ENCODE assay signal across 16 cellular contexts in the genomic region with DNA sequence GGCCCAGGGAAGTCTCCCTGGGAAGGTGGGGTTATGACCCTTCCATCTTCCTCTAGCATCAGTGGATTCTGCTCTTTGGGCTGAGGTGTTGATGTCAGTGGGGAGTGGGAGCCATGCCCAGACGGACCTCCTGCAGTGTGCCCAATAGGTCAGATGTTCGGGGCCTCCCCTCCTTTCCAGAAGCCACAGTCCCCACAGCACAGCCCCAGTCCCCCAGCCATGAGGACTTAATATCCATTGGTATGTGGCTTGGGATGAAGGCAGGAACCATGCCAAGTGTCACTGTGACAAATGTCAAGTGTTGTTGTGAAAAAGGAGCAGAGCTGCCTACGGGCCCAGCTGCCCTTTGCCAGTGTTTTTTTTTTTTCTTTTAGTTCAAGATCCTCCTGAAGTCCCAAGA. TPM values are rescaled to one million over a fixed set of nuclear protein-coding genes. Genes with fewer than 3 reads are reported as not detected.
DNase-seq lines count a peak whose midpoint lies in the region; ATAC-seq and TF ChIP-seq lines count a peak whose summit lies in the region.
"Had no signal": no experiment of that assay in that cellular context is flagged by ENCODE, and none has a peak within 500 bp of the region (broad histone marks: within the 10 kb centered on the region; RNA-seq: fewer than 3 reads in every experiment).

No MANE protein-coding gene starts in this region.

- H3K27me3 ChIP-seq in adipocyte (replicated peaks; ENCODE audit: control insufficient read depth, insufficient read depth, low read length), result no peaks in the 10 kb centered on the region
- H3K27me3 ChIP-seq in upper lobe of right lung, result no peaks in the 10 kb centered on the region
- H3K27me3 ChIP-seq: brain microvascular endothelial cell, esophagus squamous epithelium had no signal

- no peak overlapping the region for H3K4me3 Mint-ChIP-seq in nephron
- H3K4me3 Mint-ChIP-seq: activated naive CD8-positive, alpha-beta T cell had no signal

- H3K9ac ChIP-seq in adipocyte (ENCODE audit: low read length), result peak overlapping the region; percentile 59

- peak overlapping the region in 2 of 3 experiments; percentile 54 to 73 for H3K27ac Mint-ChIP-seq in nephron
- H3K27ac Mint-ChIP-seq: activated naive CD8-positive, alpha-beta T cell had no signal

- no peaks in the 10 kb centered on the region for H3K27me3 Mint-ChIP-seq in nephron (ENCODE audit: low read depth)
- H3K27me3 Mint-ChIP-seq: activated naive CD8-positive, alpha-beta T cell had no signal

- intact Hi-C loops in cardiac septum (cut with DNase I), result no loop called here
- intact Hi-C loops in upper lobe of right lung (cut with DNase I), result no loop called here

- ATAC-seq in upper lobe of right lung (no peak), GM21619 (IDR thresholded peaks at IDR 0.05; ENCODE audit: unreplicated experiment) (no peak)

- peaks cover 62% of the 10 kb centered on the region for H3K4me1 ChIP-seq in adipocyte (ENCODE audit: control insufficient read depth, insufficient read depth, low read length)
- peaks cover 22% of the 10 kb centered on the region for H3K4me1 ChIP-seq in upper lobe of right lung

- peaks cover 43% of the 10 kb centered on the region for H3K4me1 Mint-ChIP-seq in nephron

- H3K36me3 Mint-ChIP-seq in nephron (ENCODE audit: low read depth), result no peaks in the 10 kb centered on the region
- H3K36me3 Mint-ChIP-seq: activated naive CD8-positive, alpha-beta T cell had no signal

- H3K36me3 ChIP-seq in adipocyte (ENCODE audit: control insufficient read depth, insufficient read depth, low read length, severe bottlenecking) (no peaks in the 10 kb centered on the region), upper lobe of right lung (no peaks in the 10 kb centered on the region)
- H3K36me3 ChIP-seq: brain microvascular endothelial cell, esophagus squamous epithelium had no signal

- H3K9me3 ChIP-seq in adipocyte (ENCODE audit: control insufficient read depth, low read length) (no peaks in the 10 kb centered on the region), upper lobe of right lung (no peaks in the 10 kb centered on the region)
- H3K9me3 ChIP-seq: esophagus squamous epithelium had no signal

- TF ChIP-seq CTCF in nephron (IDR thresholded peaks at IDR 0.05; ENCODE audit: unreplicated experiment in 3 of 3) (no peak), upper lobe of right lung (IDR thresholded peaks at IDR 0.05) (no peak)

- H3K9me3 Mint-ChIP-seq in nephron, result no peaks in the 10 kb centered on the region

- no peak for DNase-seq in adipocyte (ENCODE audit: low read depth)
- peak; percentile 76 for DNase-seq in cardiac septum (ENCODE audit: low spot score)
- DNase-seq in upper lobe of right lung, result peak; percentile 40
- no peak for DNase-seq in dermis blood vessel endothelial cell
- no peak for DNase-seq in kidney glomerular epithelial cell (lab: John Stamatoyannopoulos, UW)
- DNase-seq: activated CD4-positive, alpha-beta T cell treated with anti-CD3 and anti-CD28 coated beads, Interleukin-2, amount 50 U/mL, for 1 hour; brain microvascular endothelial cell; esophagus squamous epithelium; NCI-H1694 treated with DMSO at 0.1 percent for 48 hours; stimulated activated CD4-positive, alpha-beta T cell treated with anti-CD3 and anti-CD28 coated beads, Interleukin-15, amount 100 ng/mL, for 24 hours; stimulated activated naive CD4-positive, alpha-beta T cell treated with Interleukin-2 at 50 U/mL for 16 hours; SW 1271 had no signal

- H3K4me3 ChIP-seq in adipocyte (ENCODE audit: low read length) (no peak overlapping the region), upper lobe of right lung (no peak overlapping the region)
- H3K4me3 ChIP-seq: esophagus squamous epithelium had no signal

- H3K27ac ChIP-seq in upper lobe of right lung, result no peak overlapping the region
- H3K27ac ChIP-seq: brain microvascular endothelial cell had no signal

RNA-seq across cellular contexts. Expression of a gene that starts 12.3 kb away (rescaled TPM):
- total RNA-seq in cardiac septum, result 15.3 TPM
- total RNA-seq in upper lobe of right lung, result 27.6 TPM
- 30.5 and 30.9 TPM in 2 replicates for total RNA-seq in dermis blood vessel endothelial cell

RNA-seq across cellular contexts. Expression of a gene that starts 21.2 kb away (rescaled TPM):
- total RNA-seq in cardiac septum (8,054 TPM), upper lobe of right lung (88.9 TPM), dermis blood vessel endothelial cell (not detected in 2 replicates)
- total RNA-seq: pulmonary artery endothelial cell had no signal

RNA-seq across cellular contexts. Expression of a gene that starts 22.2 kb away (rescaled TPM):
- 17.5 TPM for total RNA-seq in cardiac septum
- 6.8 TPM for total RNA-seq in upper lobe of right lung
- total RNA-seq in dermis blood vessel endothelial cell, result 2.9 and 4.4 TPM in 2 replicates

RNA-seq across cellular contexts. Expression of a gene that starts 22.8 kb away (rescaled TPM):
- 59.1 TPM for total RNA-seq in cardiac septum
- 94.6 TPM for total RNA-seq in upper lobe of right lung
- total RNA-seq in dermis blood vessel endothelial cell, result 72.8 and 106 TPM in 2 replicates

RNA-seq across cellular contexts. Expression of a gene that starts 22.8 kb away (rescaled TPM):
- total RNA-seq in cardiac septum (53.0 TPM), upper lobe of right lung (71.4 TPM), dermis blood vessel endothelial cell (72.7 and 92.1 TPM in 2 replicates)

Comparison
In these comparisons a context has a peak if more than half of its experiments do, and no peak if none do; other contexts are left out.
1. DNase-seq: peak in cardiac septum (single experiment) and upper lobe of right lung (single experiment); none in adipocyte (single experiment), dermis blood vessel endothelial cell (single experiment) and kidney glomerular epithelial cell (single experiment).
2. RNA of a gene that starts 21.2 kb away (total RNA-seq): 8,054 TPM in cardiac septum (single experiment) and 88.9 TPM in upper lobe of right lung (single experiment); not detected in dermis blood vessel endothelial cell; every median in the first group is over 10 times any median in the second.